ENCODE assay signal across 27 cellular contexts in the genomic region with DNA sequence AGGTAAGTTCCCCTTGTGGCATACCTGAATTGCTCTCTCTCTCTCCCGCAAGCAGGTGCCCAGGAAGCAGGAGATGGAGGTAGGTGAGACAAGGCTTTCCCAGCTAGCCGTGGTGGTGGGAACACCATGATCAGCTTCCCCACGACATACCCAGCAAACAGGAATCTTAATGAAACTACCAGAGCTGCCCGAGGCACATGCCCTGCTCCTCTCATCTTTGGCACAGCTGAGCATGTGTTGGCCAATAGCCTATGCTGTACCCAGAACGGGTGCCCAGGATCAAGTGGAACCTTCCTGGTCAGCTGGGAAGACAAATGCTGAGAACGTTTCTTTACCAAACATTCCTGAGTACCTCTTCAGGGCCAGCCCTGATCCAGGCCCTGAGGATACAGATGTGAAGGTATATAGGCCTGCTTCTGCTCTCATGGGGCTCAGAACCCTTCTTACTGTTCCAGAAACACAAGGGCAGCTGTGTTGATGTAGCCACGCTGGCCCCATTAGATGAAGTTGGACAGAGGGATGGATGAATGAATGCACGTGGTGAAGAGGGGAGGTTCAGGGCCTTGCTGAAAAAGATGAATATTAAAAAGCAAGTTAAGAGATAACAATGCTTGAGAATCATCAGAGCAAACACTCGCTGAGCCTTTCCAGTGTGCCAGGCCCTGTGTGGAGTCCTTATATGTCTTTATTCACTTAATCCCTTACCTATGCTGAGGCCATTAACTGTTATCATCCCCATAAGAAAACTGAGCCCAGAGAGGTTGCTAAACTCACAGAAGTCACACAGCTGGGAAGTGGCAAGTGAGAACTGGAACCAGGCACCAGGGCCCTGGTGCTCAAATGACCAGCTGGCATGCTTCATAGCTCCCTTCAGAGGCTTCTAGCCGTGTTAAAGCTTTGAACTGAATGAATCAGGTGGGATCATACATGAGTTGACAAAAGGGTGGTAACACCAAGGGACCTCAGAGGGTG.
DNase-seq lines count a peak whose midpoint lies in the region; ATAC-seq, FAIRE-seq and TF ChIP-seq lines count a peak whose summit lies in the region.
"Had no signal": no experiment of that assay in that cellular context is flagged by ENCODE, and none has a peak within 500 bp of the region (broad histone marks: within the 10 kb centered on the region; RNA-seq: fewer than 3 reads in every experiment).

No MANE protein-coding gene starts in this region.

- H3K9me3 Mint-ChIP-seq in type B pancreatic cell: no peaks in the 10 kb centered on the region

- no peak for TF ChIP-seq RAD21 in SK-N-SH (IDR thresholded peaks at IDR 0.05; ENCODE audit: low read length)
- no peak for TF ChIP-seq RAD21 in K562 (CRISPR knock-in tag; conservative IDR thresholded peaks at IDR 0.05 in 1 of 2, IDR thresholded peaks at IDR 0.05 in 1 of 2)
- no peak for TF ChIP-seq RAD21 in HepG2 (CRISPR knock-in tag; IDR thresholded peaks at IDR 0.05)

- TF ChIP-seq POLR2A in K562 (conservative IDR thresholded peaks at IDR 0.05) (no peak), HepG2 (IDR thresholded peaks at IDR 0.05; ENCODE audit: insufficient read depth in 1 of 2, low read depth in 2 of 2, low read length in 2 of 2) (no peak)

- POLR2A ChIA-PET in SK-N-SH (lab: Yijun Ruan, JAX): interaction anchor here (0.9 kb wide), 1 partner anchor 16 kb away, joined by 3 read pairs; no protein-coding TSS in a partner anchor
- POLR2A ChIA-PET in K562 (lab: Yijun Ruan, JAX): interaction anchor here (0.9 to 1.1 kb wide), 3 partner anchors 18 to 316 kb away, joined by 3 to 4 read pairs (median 3); no protein-coding TSS in a partner anchor
- POLR2A ChIA-PET in HepG2 (lab: Yijun Ruan, JAX): interaction anchor here (1.0 to 1.9 kb wide), 3 partner anchors 24 to 103 kb away, joined by 3 to 9 read pairs (median 3); no protein-coding TSS in a partner anchor

- H3K4me3 ChIP-seq in SK-N-SH (ENCODE audit: low read depth in 2 of 2, low read length in 1 of 2) (no peak overlapping the region), K562 (no peak overlapping the region), HepG2 (replicated peaks in 1 of 3; ENCODE audit: insufficient read depth in 1 of 3, low read depth in 2 of 3, low read length in 3 of 3) (no peak overlapping the region), hepatocyte (no peak overlapping the region)
- H3K4me3 ChIP-seq: spleen, thoracic aorta had no signal

- ATAC-seq in SK-N-SH treated with all-trans-retinoic acid at 6 μM for 48 hours (no peak), K562 (no peak), HepG2 (no peak), GM21367 (IDR thresholded peaks at IDR 0.05; ENCODE audit: unreplicated experiment) (no peak)
- ATAC-seq: CD8-positive, alpha-beta T cell; naive thymus-derived CD4-positive, alpha-beta T cell; stimulated activated memory B cell treated with anti-CD40 and anti-IgM and Interleukin-4, amounts not matched to agents 10 μg/mL and 1 μg/mL and 100 μg/mL, for 72 hours had no signal

- H4K20me1 ChIP-seq in SK-N-SH (ENCODE audit: insufficient read depth) (no peaks in the 10 kb centered on the region), K562 (replicated peaks; ENCODE audit: control insufficient read depth, insufficient read depth, low read length) (peaks cover 8% of the 10 kb centered on the region), HepG2 (ENCODE audit: insufficient read depth, low read length) (no peaks in the 10 kb centered on the region), hepatocyte (ENCODE audit: insufficient read depth, poor library complexity, severe bottlenecking) (no peaks in the 10 kb centered on the region)

- no peaks in the 10 kb centered on the region for H3F3A ChIP-seq in SK-N-SH (replicated peaks; ENCODE audit: insufficient read depth)

- CTCF ChIA-PET in SK-N-SH (lab: Yijun Ruan, JAX): interaction anchor here (0.6 to 1.5 kb wide), 2 partner anchors 10 to 890 kb away, joined by 3 to 4 read pairs; no protein-coding TSS in a partner anchor
- CTCF ChIA-PET in K562 (lab: Yijun Ruan, JAX; ENCODE audit: low intra/inter-chr PET ratio): no interaction called here
- CTCF ChIA-PET in HepG2 (lab: Yijun Ruan, JAX; ENCODE audit: low intra/inter-chr PET ratio, low total read pairs): no interaction called here

- no peak overlapping the region for H3K27ac ChIP-seq in SK-N-SH (ENCODE audit: low read depth in 2 of 2, low read length in 1 of 2)
- H3K27ac ChIP-seq in K562 (ENCODE audit: extremely low read depth, low read depth, low read length): no peak overlapping the region
- H3K27ac ChIP-seq in HepG2 (ENCODE audit: extremely low read length, insufficient read depth, low read length): peak overlapping the region; percentile 86
- no peak overlapping the region for H3K27ac ChIP-seq in hepatocyte
- H3K27ac ChIP-seq: spleen had no signal

- no peak for FAIRE-seq in K562 (lab: Jason Lieb, UNC)
- FAIRE-seq in HepG2 (lab: Jason Lieb, UNC): peak; percentile 4
- FAIRE-seq: endometrium had no signal

- H3K9me1 ChIP-seq in K562 (ENCODE audit: control insufficient read depth, insufficient read depth, low read length): no peaks in the 10 kb centered on the region

- 64% methylated on average over 10 of the region's 10 CpGs for WGBS in SK-N-SH (ENCODE audit: low lambda C conversion rate)
- WGBS in K562 (ENCODE audit: insufficient coverage, low coverage, missing lambda C conversion rate): 58% methylated on average over 9 of the region's 10 CpGs
- WGBS in HepG2 (ENCODE audit: low lambda C conversion rate): 95% methylated on average over 9 of the region's 10 CpGs
- 86% methylated on average over 10 of the region's 10 CpGs for WGBS in hepatocyte (ENCODE audit: low lambda C conversion rate, missing lambda C conversion rate)

- H3K9me3 ChIP-seq in SK-N-SH (0 out of 2 replicates have a peak, but pooled peaks cover 4% of the 10 kb centered on the region), K562 (replicated peaks; ENCODE audit: control insufficient read depth, insufficient read depth, low read depth, low read length) (no peaks in the 10 kb centered on the region), HepG2 (ENCODE audit: low read length) (no peaks in the 10 kb centered on the region), hepatocyte (ENCODE audit: low read depth) (no peaks in the 10 kb centered on the region)

- DNase-seq in SK-N-SH: no peak
- no peak for DNase-seq in K562 (ENCODE audit: extremely low read depth in 1 of 4, low spot score in 3 of 4)
- DNase-seq in HepG2 (ENCODE audit: low spot score): no peak
- DNase-seq in type B pancreatic cell (ENCODE audit: extremely low spot score, unreplicated experiment): no peak
- DNase-seq in hepatocyte (ENCODE audit: low spot score): no peak
- no peak for DNase-seq in H4 (ENCODE audit: low spot score)
- DNase-seq: 8988T; activated CD4-positive, alpha-beta memory T cell treated with anti-CD3 and anti-CD28 coated beads, Interleukin-2, amount 10 ng/mL, durations not matched to agents 7 days and 5 days; AML-193; aorta; CD8-positive, alpha-beta T cell; central memory CD4-positive, alpha-beta T cell; dermis blood vessel endothelial cell; naive thymus-derived CD4-positive, alpha-beta T cell; NCI-H1092; NCI-H187 treated with DMSO at 0.1 percent for 48 hours; NCI-H774; occipital lobe; SHP77 treated with DMSO at 0.1 percent for 48 hours; spleen; stimulated activated CD4-positive, alpha-beta T cell treated with anti-CD3 and anti-CD28 coated beads, Interleukin-4, amount 100 ng/mL, for 1 hour had no signal

- H3K36me3 ChIP-seq in SK-N-SH (replicated peaks in 1 of 2; ENCODE audit: control insufficient read depth in 1 of 2, insufficient read depth in 2 of 2, low read length in 1 of 2): no peaks in the 10 kb centered on the region
- peaks cover 28% of the 10 kb centered on the region; the same call in 2 of the 3 replicates for H3K36me3 ChIP-seq in K562 (ENCODE audit: control insufficient read depth, insufficient read depth, low read length)
- no peaks in the 10 kb centered on the region; a peak in 2 of 5 replicates for H3K36me3 ChIP-seq in HepG2 (replicated peaks in 1 of 2; ENCODE audit: control insufficient read depth in 1 of 2, insufficient read depth in 2 of 2, low read length in 2 of 2)
- no peaks in the 10 kb centered on the region for H3K36me3 ChIP-seq in hepatocyte (replicated peaks; ENCODE audit: insufficient read depth, low read depth)
- H3K36me3 ChIP-seq: spleen, thoracic aorta had no signal

- TF ChIP-seq EP300 in SK-N-SH (IDR thresholded peaks at IDR 0.05; ENCODE audit: borderline replicate concordance in 1 of 2, low read depth in 1 of 2, low read length in 1 of 2): no peak
- TF ChIP-seq EP300 in K562 (IDR thresholded peaks at IDR 0.05; ENCODE audit: low read length): no peak
- TF ChIP-seq EP300 in HepG2 (IDR thresholded peaks at IDR 0.05; ENCODE audit: low read depth in 2 of 2, low read length in 2 of 2): no peak
- TF ChIP-seq EP300 in HepG2 (CRISPR knock-in tag; IDR thresholded peaks at IDR 0.05; ENCODE audit: borderline replicate concordance): no peak

- H3K4me2 ChIP-seq in SK-N-SH: no peak overlapping the region
- H3K4me2 ChIP-seq in K562 (ENCODE audit: insufficient read depth, low read length): no peak overlapping the region
- peak overlapping the region; percentile 80 for H3K4me2 ChIP-seq in HepG2 (ENCODE audit: low read depth, low read length)
- no peak overlapping the region for H3K4me2 ChIP-seq in hepatocyte

- H3K4me1 ChIP-seq in SK-N-SH (ENCODE audit: control insufficient read depth in 1 of 2, insufficient read depth in 2 of 2, low read depth in 1 of 2, low read length in 1 of 2) (peaks cover 0 to 3% of the 10 kb centered on the region in 2 experiments; a peak in 1 of 4 replicates), K562 (replicated peaks in 1 of 2; ENCODE audit: control insufficient read depth in 2 of 2, insufficient read depth in 2 of 2, low read length in 2 of 2) (peaks cover 0 to 8% of the 10 kb centered on the region in 2 experiments; a peak in 3 of 5 replicates), HepG2 (ENCODE audit: insufficient read depth, low read length) (peaks cover 97% of the 10 kb centered on the region), hepatocyte (ENCODE audit: insufficient read depth) (peaks cover 14% of the 10 kb centered on the region)

- H3K79me2 ChIP-seq in SK-N-SH (ENCODE audit: insufficient read depth): no peaks in the 10 kb centered on the region
- peaks cover 35% of the 10 kb centered on the region; the same call in 2 of the 3 replicates for H3K79me2 ChIP-seq in K562 (ENCODE audit: control insufficient read depth, insufficient read depth, low read length)
- H3K79me2 ChIP-seq in HepG2 (ENCODE audit: insufficient read depth, low read length): peaks cover 24% of the 10 kb centered on the region
- H3K79me2 ChIP-seq in hepatocyte: no peaks in the 10 kb centered on the region

- intact Hi-C loops in K562 (cut with micrococcal nuclease): no loop called here
- intact Hi-C loops in HepG2 (cut with micrococcal nuclease; ENCODE audit: unreplicated experiment): loop anchor here (5.0 kb wide), 1 partner anchor 887 kb away; no protein-coding TSS in a partner anchor

- H3K9ac ChIP-seq in SK-N-SH: no peak overlapping the region
- H3K9ac ChIP-seq in K562 (ENCODE audit: insufficient read depth in 1 of 2, low read depth in 2 of 2, low read length in 2 of 2): no peak overlapping the region
- no peak overlapping the region for H3K9ac ChIP-seq in HepG2 (ENCODE audit: insufficient read depth, low read depth, low read length)

- H3K4me3 Mint-ChIP-seq in type B pancreatic cell: peak overlapping the region; percentile 35
- H3K4me3 Mint-ChIP-seq: activated CD4-positive, alpha-beta memory T cell treated with anti-CD3 and anti-CD28 coated beads, Interleukin-2, amount 10 ng/mL, durations not matched to agents 7 days and 5 days; activated naive CD8-positive, alpha-beta T cell; CD8-positive, alpha-beta T cell; naive thymus-derived CD4-positive, alpha-beta T cell; stimulated activated memory B cell treated with anti-CD40 and anti-IgM and Interleukin-4, amounts not matched to agents 10 μg/mL and 1 μg/mL and 100 μg/mL, for 72 hours had no signal

- H3K27ac Mint-ChIP-seq in type B pancreatic cell: peak overlapping the region; percentile 75
- H3K27ac Mint-ChIP-seq: activated CD4-positive, alpha-beta memory T cell treated with anti-CD3 and anti-CD28 coated beads, Interleukin-2, amount 10 ng/mL, durations not matched to agents 7 days and 5 days; activated naive CD8-positive, alpha-beta T cell; CD8-positive, alpha-beta T cell; naive thymus-derived CD4-positive, alpha-beta T cell; stimulated activated memory B cell treated with anti-CD40 and anti-IgM and Interleukin-4, amounts not matched to agents 10 μg/mL and 1 μg/mL and 100 μg/mL, for 72 hours had no signal

- TF ChIP-seq CTCF in SK-N-SH (IDR thresholded peaks at IDR 0.05) (no peak), K562 (IDR thresholded peaks at IDR 0.05 in 2 of 3, conservative IDR thresholded peaks at IDR 0.05 in 1 of 3; ENCODE audit: insufficient read depth in 2 of 3, low read depth in 1 of 3, low read length in 3 of 3) (no peak), HepG2 (CRISPR knock-in tag; IDR thresholded peaks at IDR 0.05) (no peak), type B pancreatic cell (conservative IDR thresholded peaks at IDR 0.05) (no peak), hepatocyte (IDR thresholded peaks at IDR 0.05; ENCODE audit: poor library complexity) (no peak)

- no peaks in the 10 kb centered on the region for H3K27me3 ChIP-seq in SK-N-SH (ENCODE audit: insufficient read depth)
- no peaks in the 10 kb centered on the region for H3K27me3 ChIP-seq in K562 (ENCODE audit: control insufficient read depth in 2 of 2, insufficient read depth in 2 of 2, low read length in 2 of 2)
- no peaks in the 10 kb centered on the region for H3K27me3 ChIP-seq in HepG2 (ENCODE audit: control insufficient read depth in 1 of 2, insufficient read depth in 2 of 2, low read length in 2 of 2)
- no peaks in the 10 kb centered on the region for H3K27me3 ChIP-seq in hepatocyte
- H3K27me3 ChIP-seq: spleen had no signal

- H3K9me2 ChIP-seq in SK-N-SH (no peaks in the 10 kb centered on the region), hepatocyte (replicated peaks; ENCODE audit: insufficient read depth) (no peaks in the 10 kb centered on the region)

- peaks cover 4% of the 10 kb centered on the region for H3K4me1 Mint-ChIP-seq in type B pancreatic cell (ENCODE audit: unreplicated experiment)
- H3K4me1 Mint-ChIP-seq: activated CD4-positive, alpha-beta memory T cell treated with anti-CD3 and anti-CD28 coated beads, Interleukin-2, amount 10 ng/mL, durations not matched to agents 7 days and 5 days; stimulated activated memory B cell treated with anti-CD40 and anti-IgM and Interleukin-4, amounts not matched to agents 10 μg/mL and 1 μg/mL and 100 μg/mL, for 72 hours had no signal

- H3K27me3 Mint-ChIP-seq in type B pancreatic cell: no peaks in the 10 kb centered on the region
- H3K27me3 Mint-ChIP-seq: activated CD4-positive, alpha-beta memory T cell treated with anti-CD3 and anti-CD28 coated beads, Interleukin-2, amount 10 ng/mL, durations not matched to agents 7 days and 5 days; activated naive CD8-positive, alpha-beta T cell had no signal

- H2AFZ ChIP-seq in SK-N-SH (ENCODE audit: low read depth) (no peak overlapping the region), K562 (ENCODE audit: low read depth, low read length) (no peak overlapping the region), HepG2 (ENCODE audit: low read length) (no peak overlapping the region), hepatocyte (no peak overlapping the region)

- H3K36me3 Mint-ChIP-seq in type B pancreatic cell: no peaks in the 10 kb centered on the region
- H3K36me3 Mint-ChIP-seq: activated naive CD8-positive, alpha-beta T cell; CD8-positive, alpha-beta T cell; stimulated activated memory B cell treated with anti-CD40 and anti-IgM and Interleukin-4, amounts not matched to agents 10 μg/mL and 1 μg/mL and 100 μg/mL, for 72 hours had no signal

- in situ Hi-C loops in K562 (cut with MboI) (no loop called here), HepG2 (cut with HindIII; ENCODE audit: extremely low pct_ligation_motif_present, low pct_unique_long_range_greater_than_20kb) (no loop called here)

- no TSS peak for BruUV-seq in K562 (replicated peaks; lab: Mats Ljungman, UMichigan)
- no TSS peak for BruUV-seq in HepG2 (replicated peaks; lab: Mats Ljungman, UMichigan)
